In the genomic region with DNA sequence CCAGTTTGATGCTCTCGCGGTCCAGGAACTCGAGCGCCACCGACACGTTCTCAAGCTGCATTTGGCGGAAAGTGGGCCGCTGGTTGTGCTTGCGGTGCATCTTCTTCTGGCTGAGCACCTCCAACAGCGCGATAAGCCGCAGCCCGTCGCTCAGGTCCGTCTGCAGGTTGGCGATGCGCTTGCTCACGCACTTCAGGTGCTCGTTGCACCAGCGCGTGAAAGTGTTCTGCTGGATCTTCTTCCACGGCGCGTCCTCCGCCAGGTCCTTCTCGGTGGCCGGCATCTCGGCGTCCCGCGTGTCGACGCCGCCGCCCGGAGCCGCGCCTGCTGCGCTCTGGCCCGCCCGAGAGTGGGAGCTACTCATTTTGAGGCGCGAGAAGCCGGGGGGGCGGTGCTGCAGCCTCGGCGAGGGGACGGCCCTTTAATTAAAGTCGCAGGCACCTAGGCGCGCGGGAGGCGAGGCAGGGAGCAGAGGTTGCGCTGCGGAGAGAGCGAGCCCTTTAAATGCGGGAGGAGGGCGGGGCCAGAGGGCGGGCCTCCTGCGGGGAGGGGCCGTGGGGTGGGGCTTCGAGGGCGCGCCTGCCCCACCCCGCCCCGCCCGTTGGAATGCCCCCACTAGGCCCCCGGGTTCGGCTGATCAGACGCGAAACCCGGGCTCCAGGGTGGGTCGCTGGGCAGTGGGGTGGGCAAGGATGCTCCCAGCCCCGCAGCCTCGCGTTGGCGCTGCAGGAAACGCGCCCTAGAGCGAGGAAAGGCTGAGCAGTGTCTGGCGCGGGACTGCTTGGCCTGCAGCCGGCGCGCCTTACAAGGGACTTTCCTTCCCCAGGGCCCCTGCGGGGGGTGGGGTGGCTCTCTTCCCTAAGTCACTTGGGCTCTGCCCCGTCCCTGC, we compare ENCODE assay signal across 1 cellular context.
TF ChIP-seq lines count a peak whose summit lies in the region.

No MANE protein-coding gene starts in this region.

TF ChIP-seq in HepG2, 621 proteins besides CTCF, POLR2A, EP300 and RAD21 (continued from another document and continues in another):
- TF ChIP-seq ZBTB40 (IDR thresholded peaks at IDR 0.05) (no peak), ZBTB40 (CRISPR knock-in tag; IDR thresholded peaks at IDR 0.05) (peak; percentile 52), ZNF441 (CRISPR knock-in tag; IDR thresholded peaks at IDR 0.05; ENCODE audit: borderline replicate concordance) (peak; percentile 52; the same call in 1 of the 2 replicates), ZIK1 (CRISPR knock-in tag; IDR thresholded peaks at IDR 0.05; ENCODE audit: borderline replicate concordance, low read depth) (no peak; the same call in 1 of the 2 replicates), FOXA3 (CRISPR knock-in tag; IDR thresholded peaks at IDR 0.05) (0 out of 2 replicates have a peak, but pooled peaks have one; percentile 13), SAP130 (CRISPR knock-in tag; IDR thresholded peaks at IDR 0.05; ENCODE audit: low read depth) (peak; percentile 91), ZNF749 (CRISPR knock-in tag; IDR thresholded peaks at IDR 0.05; ENCODE audit: borderline replicate concordance) (peak; percentile 57; the same call in 1 of the 2 replicates), REPIN1 (CRISPR knock-in tag; IDR thresholded peaks at IDR 0.05; ENCODE audit: borderline replicate concordance, low read depth) (peak; percentile 43; the same call in 1 of the 2 replicates), ZNF501 (CRISPR knock-in tag; IDR thresholded peaks at IDR 0.05) (peak; percentile 53; the same call in 1 of the 2 replicates), HOXA5 (CRISPR knock-in tag; IDR thresholded peaks at IDR 0.05) (no peak), ZNF709 (CRISPR knock-in tag; IDR thresholded peaks at IDR 0.05) (peak; percentile 71; the same call in 1 of the 2 replicates), KLF6 (CRISPR knock-in tag; IDR thresholded peaks at IDR 0.05) (peak; percentile 63), JUNB (CRISPR knock-in tag; IDR thresholded peaks at IDR 0.05; ENCODE audit: borderline replicate concordance) (0 out of 2 replicates have a peak, but pooled peaks have one; percentile 39), ZNF570 (CRISPR knock-in tag; IDR thresholded peaks at IDR 0.05; ENCODE audit: borderline replicate concordance) (no peak)
- TF ChIP-seq, protein P1, sequence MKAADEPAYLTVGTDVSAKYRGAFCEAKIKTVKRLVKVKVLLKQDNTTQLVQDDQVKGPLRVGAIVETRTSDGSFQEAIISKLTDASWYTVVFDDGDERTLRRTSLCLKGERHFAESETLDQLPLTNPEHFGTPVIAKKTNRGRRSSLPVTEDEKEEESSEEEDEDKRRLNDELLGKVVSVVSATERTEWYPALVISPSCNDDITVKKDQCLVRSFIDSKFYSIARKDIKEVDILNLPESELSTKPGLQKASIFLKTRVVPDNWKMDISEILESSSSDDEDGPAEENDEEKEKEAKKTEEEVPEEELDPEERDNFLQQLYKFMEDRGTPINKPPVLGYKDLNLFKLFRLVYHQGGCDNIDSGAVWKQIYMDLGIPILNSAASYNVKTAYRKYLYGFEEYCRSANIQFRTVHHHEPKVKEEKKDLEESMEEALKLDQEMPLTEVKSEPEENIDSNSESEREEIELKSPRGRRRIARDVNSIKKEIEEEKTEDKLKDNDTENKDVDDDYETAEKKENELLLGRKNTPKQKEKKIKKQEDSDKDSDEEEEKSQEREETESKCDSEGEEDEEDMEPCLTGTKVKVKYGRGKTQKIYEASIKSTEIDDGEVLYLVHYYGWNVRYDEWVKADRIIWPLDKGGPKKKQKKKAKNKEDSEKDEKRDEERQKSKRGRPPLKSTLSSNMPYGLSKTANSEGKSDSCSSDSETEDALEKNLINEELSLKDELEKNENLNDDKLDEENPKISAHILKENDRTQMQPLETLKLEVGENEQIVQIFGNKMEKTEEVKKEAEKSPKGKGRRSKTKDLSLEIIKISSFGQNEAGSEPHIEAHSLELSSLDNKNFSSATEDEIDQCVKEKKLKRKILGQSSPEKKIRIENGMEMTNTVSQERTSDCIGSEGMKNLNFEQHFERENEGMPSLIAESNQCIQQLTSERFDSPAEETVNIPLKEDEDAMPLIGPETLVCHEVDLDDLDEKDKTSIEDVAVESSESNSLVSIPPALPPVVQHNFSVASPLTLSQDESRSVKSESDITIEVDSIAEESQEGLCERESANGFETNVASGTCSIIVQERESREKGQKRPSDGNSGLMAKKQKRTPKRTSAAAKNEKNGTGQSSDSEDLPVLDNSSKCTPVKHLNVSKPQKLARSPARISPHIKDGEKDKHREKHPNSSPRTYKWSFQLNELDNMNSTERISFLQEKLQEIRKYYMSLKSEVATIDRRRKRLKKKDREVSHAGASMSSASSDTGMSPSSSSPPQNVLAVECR (CRISPR knock-in tag; IDR thresholded peaks at IDR 0.05; ENCODE audit: borderline replicate concordance) = peak; percentile 82
- TF ChIP-seq, protein P2, sequence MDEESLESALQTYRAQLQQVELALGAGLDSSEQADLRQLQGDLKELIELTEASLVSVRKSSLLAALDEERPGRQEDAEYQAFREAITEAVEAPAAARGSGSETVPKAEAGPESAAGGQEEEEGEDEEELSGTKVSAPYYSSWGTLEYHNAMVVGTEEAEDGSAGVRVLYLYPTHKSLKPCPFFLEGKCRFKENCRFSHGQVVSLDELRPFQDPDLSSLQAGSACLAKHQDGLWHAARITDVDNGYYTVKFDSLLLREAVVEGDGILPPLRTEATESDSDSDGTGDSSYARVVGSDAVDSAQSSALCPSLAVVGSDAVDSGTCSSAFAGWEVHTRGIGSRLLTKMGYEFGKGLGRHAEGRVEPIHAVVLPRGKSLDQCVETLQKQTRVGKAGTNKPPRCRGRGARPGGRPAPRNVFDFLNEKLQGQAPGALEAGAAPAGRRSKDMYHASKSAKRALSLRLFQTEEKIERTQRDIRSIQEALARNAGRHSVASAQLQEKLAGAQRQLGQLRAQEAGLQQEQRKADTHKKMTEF (CRISPR knock-in tag; IDR thresholded peaks at IDR 0.05) = peak; percentile 37; the same call in 1 of the 2 replicates
- TF ChIP-seq, protein P3, sequence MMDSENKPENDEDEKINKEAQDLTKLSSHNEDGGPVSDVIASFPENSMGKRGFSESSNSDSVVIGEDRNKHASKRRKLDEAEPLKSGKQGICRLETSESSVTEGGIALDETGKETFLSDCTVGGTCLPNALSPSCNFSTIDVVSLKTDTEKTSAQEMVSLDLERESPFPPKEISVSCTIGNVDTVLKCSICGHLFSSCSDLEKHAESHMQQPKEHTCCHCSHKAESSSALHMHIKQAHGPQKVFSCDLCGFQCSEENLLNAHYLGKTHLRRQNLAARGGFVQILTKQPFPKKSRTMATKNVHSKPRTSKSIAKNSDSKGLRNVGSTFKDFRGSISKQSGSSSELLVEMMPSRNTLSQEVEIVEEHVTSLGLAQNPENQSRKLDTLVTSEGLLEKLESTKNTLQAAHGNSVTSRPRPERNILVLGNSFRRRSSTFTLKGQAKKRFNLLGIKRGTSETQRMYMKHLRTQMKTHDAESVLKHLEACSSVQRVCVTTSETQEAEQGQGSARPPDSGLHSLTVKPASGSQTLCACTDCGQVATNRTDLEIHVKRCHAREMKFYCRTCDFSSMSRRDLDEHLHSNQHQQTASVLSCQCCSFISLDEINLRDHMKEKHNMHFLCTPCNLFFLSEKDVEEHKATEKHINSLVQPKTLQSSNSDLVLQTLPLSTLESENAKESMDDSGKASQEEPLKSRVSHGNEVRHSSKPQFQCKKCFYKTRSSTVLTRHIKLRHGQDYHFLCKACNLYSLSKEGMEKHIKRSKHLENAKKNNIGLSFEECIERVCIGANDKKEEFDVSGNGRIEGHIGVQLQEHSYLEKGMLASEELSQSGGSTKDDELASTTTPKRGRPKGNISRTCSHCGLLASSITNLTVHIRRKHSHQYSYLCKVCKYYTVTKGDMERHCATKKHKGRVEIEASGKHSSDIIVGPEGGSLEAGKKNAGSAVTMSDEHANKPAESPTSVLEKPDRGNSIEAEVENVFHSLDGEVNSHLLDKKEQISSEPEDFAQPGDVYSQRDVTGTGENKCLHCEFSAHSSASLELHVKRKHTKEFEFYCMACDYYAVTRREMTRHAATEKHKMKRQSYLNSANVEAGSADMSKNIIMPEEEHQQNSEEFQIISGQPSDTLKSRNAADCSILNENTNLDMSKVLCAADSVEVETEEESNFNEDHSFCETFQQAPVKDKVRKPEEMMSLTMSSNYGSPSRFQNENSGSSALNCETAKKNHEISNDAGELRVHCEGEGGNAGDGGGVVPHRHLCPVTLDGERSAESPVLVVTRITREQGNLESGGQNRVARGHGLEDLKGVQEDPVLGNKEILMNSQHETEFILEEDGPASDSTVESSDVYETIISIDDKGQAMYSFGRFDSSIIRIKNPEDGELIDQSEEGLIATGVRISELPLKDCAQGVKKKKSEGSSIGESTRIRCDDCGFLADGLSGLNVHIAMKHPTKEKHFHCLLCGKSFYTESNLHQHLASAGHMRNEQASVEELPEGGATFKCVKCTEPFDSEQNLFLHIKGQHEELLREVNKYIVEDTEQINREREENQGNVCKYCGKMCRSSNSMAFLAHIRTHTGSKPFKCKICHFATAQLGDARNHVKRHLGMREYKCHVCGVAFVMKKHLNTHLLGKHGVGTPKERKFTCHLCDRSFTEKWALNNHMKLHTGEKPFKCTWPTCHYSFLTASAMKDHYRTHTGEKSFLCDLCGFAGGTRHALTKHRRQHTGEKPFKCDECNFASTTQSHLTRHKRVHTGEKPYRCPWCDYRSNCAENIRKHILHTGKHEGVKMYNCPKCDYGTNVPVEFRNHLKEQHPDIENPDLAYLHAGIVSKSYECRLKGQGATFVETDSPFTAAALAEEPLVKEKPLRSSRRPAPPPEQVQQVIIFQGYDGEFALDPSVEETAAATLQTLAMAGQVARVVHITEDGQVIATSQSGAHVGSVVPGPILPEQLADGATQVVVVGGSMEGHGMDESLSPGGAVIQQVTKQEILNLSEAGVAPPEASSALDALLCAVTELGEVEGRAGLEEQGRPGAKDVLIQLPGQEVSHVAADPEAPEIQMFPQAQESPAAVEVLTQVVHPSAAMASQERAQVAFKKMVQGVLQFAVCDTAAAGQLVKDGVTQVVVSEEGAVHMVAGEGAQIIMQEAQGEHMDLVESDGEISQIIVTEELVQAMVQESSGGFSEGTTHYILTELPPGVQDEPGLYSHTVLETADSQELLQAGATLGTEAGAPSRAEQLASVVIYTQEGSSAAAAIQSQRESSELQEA (CRISPR knock-in tag; IDR thresholded peaks at IDR 0.05; ENCODE audit: not compliant biosample characterization) = peak; percentile 46
- TF ChIP-seq, protein P4, sequence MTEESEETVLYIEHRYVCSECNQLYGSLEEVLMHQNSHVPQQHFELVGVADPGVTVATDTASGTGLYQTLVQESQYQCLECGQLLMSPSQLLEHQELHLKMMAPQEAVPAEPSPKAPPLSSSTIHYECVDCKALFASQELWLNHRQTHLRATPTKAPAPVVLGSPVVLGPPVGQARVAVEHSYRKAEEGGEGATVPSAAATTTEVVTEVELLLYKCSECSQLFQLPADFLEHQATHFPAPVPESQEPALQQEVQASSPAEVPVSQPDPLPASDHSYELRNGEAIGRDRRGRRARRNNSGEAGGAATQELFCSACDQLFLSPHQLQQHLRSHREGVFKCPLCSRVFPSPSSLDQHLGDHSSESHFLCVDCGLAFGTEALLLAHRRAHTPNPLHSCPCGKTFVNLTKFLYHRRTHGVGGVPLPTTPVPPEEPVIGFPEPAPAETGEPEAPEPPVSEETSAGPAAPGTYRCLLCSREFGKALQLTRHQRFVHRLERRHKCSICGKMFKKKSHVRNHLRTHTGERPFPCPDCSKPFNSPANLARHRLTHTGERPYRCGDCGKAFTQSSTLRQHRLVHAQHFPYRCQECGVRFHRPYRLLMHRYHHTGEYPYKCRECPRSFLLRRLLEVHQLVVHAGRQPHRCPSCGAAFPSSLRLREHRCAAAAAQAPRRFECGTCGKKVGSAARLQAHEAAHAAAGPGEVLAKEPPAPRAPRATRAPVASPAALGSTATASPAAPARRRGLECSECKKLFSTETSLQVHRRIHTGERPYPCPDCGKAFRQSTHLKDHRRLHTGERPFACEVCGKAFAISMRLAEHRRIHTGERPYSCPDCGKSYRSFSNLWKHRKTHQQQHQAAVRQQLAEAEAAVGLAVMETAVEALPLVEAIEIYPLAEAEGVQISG (CRISPR knock-in tag; IDR thresholded peaks at IDR 0.05) = peak; percentile 66
